Comparison of ENCODE assay signal across 18 cellular contexts in the genomic region with DNA sequence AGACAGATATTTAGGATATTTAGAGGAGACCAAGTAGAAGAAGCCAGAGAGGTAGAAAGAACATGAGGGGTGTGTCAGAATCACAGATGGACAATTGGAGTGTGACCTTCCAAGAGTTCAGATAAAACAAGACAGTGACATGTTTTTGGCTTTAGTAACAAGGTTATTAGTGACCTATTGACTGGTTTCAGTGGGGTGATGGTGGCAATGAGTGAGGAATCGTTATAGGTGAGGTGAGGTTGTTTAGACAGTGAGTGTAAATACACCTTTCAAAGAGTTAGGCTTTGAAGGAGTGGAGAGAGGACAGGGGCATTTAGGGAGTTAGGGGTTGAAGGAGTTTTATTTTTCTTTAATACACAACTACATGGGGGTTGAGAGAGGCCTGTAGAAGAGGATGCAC. TPM values are rescaled to one million over a fixed set of nuclear protein-coding genes. Genes with fewer than 3 reads are reported as not detected.
DNase-seq lines count a peak whose midpoint lies in the region; ATAC-seq, FAIRE-seq and TF ChIP-seq lines count a peak whose summit lies in the region.
"Had no signal": no experiment of that assay in that cellular context is flagged by ENCODE, and none has a peak within 500 bp of the region (broad histone marks: within the 10 kb centered on the region; RNA-seq: fewer than 3 reads in every experiment).

No MANE protein-coding gene starts in this region.

- TF ChIP-seq EP300 in GM12878 (IDR thresholded peaks at IDR 0.05; ENCODE audit: borderline replicate concordance in 1 of 2, control insufficient read depth in 1 of 2, low read depth in 2 of 2, low read length in 2 of 2): no peak

- no peaks in the 10 kb centered on the region for H4K20me1 ChIP-seq in GM12878 (ENCODE audit: control insufficient read depth, insufficient read depth)

- no peak overlapping the region for H3K4me3 Mint-ChIP-seq in CD8-positive, alpha-beta memory T cell
- no peak overlapping the region for H3K4me3 Mint-ChIP-seq in osteocyte (ENCODE audit: unreplicated experiment)

- no peak overlapping the region for H3K9ac ChIP-seq in GM12878 (ENCODE audit: control insufficient read depth, insufficient read depth, low read length)
- H3K9ac ChIP-seq: GM23248 had no signal

- H2AFZ ChIP-seq in GM12878 (ENCODE audit: control insufficient read depth, low read depth, low read length): no peak overlapping the region
- H2AFZ ChIP-seq: GM23248 had no signal

- H3K9me3 Mint-ChIP-seq in CD8-positive, alpha-beta memory T cell: no peaks in the 10 kb centered on the region
- H3K9me3 Mint-ChIP-seq in osteocyte (ENCODE audit: unreplicated experiment): no peaks in the 10 kb centered on the region

- H3K27ac ChIP-seq in heart left ventricle: peak overlapping the region in 7 of 12 donors; percentile 6 to 84 (median 67)
- no peak overlapping the region for H3K27ac ChIP-seq in CD8-positive, alpha-beta memory T cell (ENCODE audit: low read depth, low read length)
- H3K27ac ChIP-seq in GM12878 (ENCODE audit: control insufficient read depth, insufficient read depth): no peak overlapping the region
- H3K27ac ChIP-seq: A549, GM23248 had no signal

- TF ChIP-seq POLR2A in heart left ventricle (IDR thresholded peaks at IDR 0.05): no peak
- TF ChIP-seq POLR2A in GM12878 (IDR thresholded peaks at IDR 0.05; ENCODE audit: low read depth, low read length): no peak

- peaks cover 0 to 44% (median 7%) of the 10 kb centered on the region in 3 donors for H3K36me3 Mint-ChIP-seq in CD8-positive, alpha-beta memory T cell
- H3K36me3 Mint-ChIP-seq in osteocyte (ENCODE audit: unreplicated experiment): peaks cover 14% of the 10 kb centered on the region

- H3K4me2 ChIP-seq in GM12878 (ENCODE audit: control insufficient read depth, insufficient read depth): 0 out of 2 replicates have a peak overlapping the region, but pooled peaks have one; percentile 5
- H3K4me2 ChIP-seq: A549 had no signal

- in situ Hi-C loops in GM12878 (cut with MboI): no loop called here

- H3K27me3 ChIP-seq in heart left ventricle: no peaks in the 10 kb centered on the region
- H3K27me3 ChIP-seq in CD8-positive, alpha-beta memory T cell (ENCODE audit: insufficient read depth, low read length, poor library complexity, severe bottlenecking): no peaks in the 10 kb centered on the region
- no peaks in the 10 kb centered on the region for H3K27me3 ChIP-seq in GM12878 (replicated peaks in 1 of 2; ENCODE audit: control insufficient read depth in 2 of 2, insufficient read depth in 2 of 2, low read length in 1 of 2)

- POLR2A ChIA-PET in CD8-positive, alpha-beta memory T cell (lab: Charles Lee): no interaction called here
- POLR2A ChIA-PET in GM12878 (lab: Charles Lee): no interaction called here

- H3K27ac Mint-ChIP-seq in CD8-positive, alpha-beta memory T cell: peak overlapping the region in 7 of 8 donors; percentile 4 to 95 (median 12)
- peak overlapping the region; percentile 1 for H3K27ac Mint-ChIP-seq in osteocyte (ENCODE audit: unreplicated experiment)

- no peak for TF ChIP-seq CTCF in heart left ventricle (IDR thresholded peaks at IDR 0.05)
- no peak for TF ChIP-seq CTCF in GM12878 (IDR thresholded peaks at IDR 0.05 in 2 of 3, conservative IDR thresholded peaks at IDR 0.05 in 1 of 3; ENCODE audit: control insufficient read depth in 2 of 3, extremely low read depth in 1 of 3, insufficient read depth in 1 of 3, low read depth in 3 of 3, low read length in 3 of 3)
- TF ChIP-seq CTCF in osteocyte (IDR thresholded peaks at IDR 0.05): no peak

- intact Hi-C loops in heart left ventricle (cut with DNase I): loop anchor here in 1 of 10 donors (5.0 kb wide), 1 partner anchor 51 kb away; the partner anchor contains the start of gene DSP
- intact Hi-C loops in left cardiac atrium (cut with DNase I): no loop called here
- intact Hi-C loops in GM12878 (cut with micrococcal nuclease; ENCODE audit: unreplicated experiment): loop anchor here (10.0 kb wide), 1 partner anchor 198 kb away; no protein-coding TSS in a partner anchor

- peaks cover 37 to 49% (median 48%) of the 10 kb centered on the region in 3 donors for H3K4me1 Mint-ChIP-seq in CD8-positive, alpha-beta memory T cell
- H3K4me1 Mint-ChIP-seq in osteocyte (ENCODE audit: unreplicated experiment): peaks cover 41% of the 10 kb centered on the region

- 60 to 94% (median 76%) methylated on average over 1 of the region's 1 CpG for WGBS in heart left ventricle, 4 donors
- whole genome bisulfite sequencing in GM12878 (ENCODE audit: insufficient coverage, insufficient replicate concordance, low lambda C conversion rate, missing lambda C conversion rate): 93% methylated on average over 1 of the region's 1 CpG

- ATAC-seq in heart left ventricle (no peak), left cardiac atrium (no peak), GM12878 (no peak)
- ATAC-seq: A549, PC-3 had no signal

- no peaks in the 10 kb centered on the region for H3K27me3 Mint-ChIP-seq in CD8-positive, alpha-beta memory T cell
- H3K27me3 Mint-ChIP-seq in osteocyte (ENCODE audit: unreplicated experiment): no peaks in the 10 kb centered on the region

- no peak for FAIRE-seq in GM12878 (lab: Jason Lieb, UNC)
- FAIRE-seq: A549 had no signal

- no peak for TF ChIP-seq RAD21 in GM12878 (IDR thresholded peaks at IDR 0.05; ENCODE audit: insufficient read depth, low read depth, low read length)

- peaks cover 0 to 52% (median 42%) of the 10 kb centered on the region in 9 donors for H3K36me3 ChIP-seq in heart left ventricle
- peaks cover 17% of the 10 kb centered on the region for H3K36me3 ChIP-seq in CD8-positive, alpha-beta memory T cell (ENCODE audit: insufficient read depth, low read length)
- peaks cover 0 to 8% of the 10 kb centered on the region in 2 experiments; a peak in 3 of 4 replicates for H3K36me3 ChIP-seq in GM12878 (ENCODE audit: control insufficient read depth in 2 of 2, insufficient read depth in 2 of 2, low read length in 1 of 2)

- CTCF ChIA-PET in CD8-positive, alpha-beta memory T cell (lab: Charles Lee): no interaction called here
- CTCF ChIA-PET in GM12878 (lab: Yijun Ruan, JAX): no interaction called here

- peaks cover 24% of the 10 kb centered on the region for H3K79me2 ChIP-seq in GM12878 (ENCODE audit: control insufficient read depth, insufficient read depth, low read length)

- H3K9me3 ChIP-seq in heart left ventricle (no peaks in the 10 kb centered on the region), GM12878 (replicated peaks; ENCODE audit: control insufficient read depth, insufficient read depth, low read length) (no peaks in the 10 kb centered on the region)
- H3K9me3 ChIP-seq in CD8-positive, alpha-beta memory T cell (ENCODE audit: low read length): no peaks in the 10 kb centered on the region
- H3K9me3 ChIP-seq: A549 had no signal

- DNase-seq in heart left ventricle: no peak
- no peak for DNase-seq in left cardiac atrium
- DNase-seq in CD8-positive, alpha-beta memory T cell: no peak
- DNase-seq in GM12878 (ENCODE audit: low read depth, low spot score): no peak
- DNase-seq in osteocyte (ENCODE audit: extremely low spot score, unreplicated experiment): no peak
- DNase-seq in amniotic stem cell (lab: John Stamatoyannopoulos, UW): no peak
- DNase-seq in NCI-H2227 (lab: John Stamatoyannopoulos, UW; ENCODE audit: unreplicated experiment): no peak
- DNase-seq: C1 segment of cervical spinal cord, DMS79 treated with DMSO at 0.1 percent for 48 hours, GM23248, HCEC 1CT, KBM-7, NCI-H1417 treated with DMSO at 0.1 percent for 48 hours, NCI-H2029, NCI-H2171 treated with DMSO at 0.1 percent for 48 hours, NCI-H774, PC-3 had no signal

- SMC1A ChIA-PET in GM12878 (lab: Charles Lee; ENCODE audit: uncharacterized antibody, unreplicated experiment): interaction anchor here (0.6 kb wide), 1 partner anchor 46 kb away, joined by 3 read pairs; no protein-coding TSS in a partner anchor

- H3K4me3 ChIP-seq in heart left ventricle (no peak overlapping the region), GM12878 (no peak overlapping the region)
- H3K4me3 ChIP-seq in CD8-positive, alpha-beta memory T cell (ENCODE audit: low read length): no peak overlapping the region
- H3K4me3 ChIP-seq: A549, GM23248 had no signal

- H3K4me1 ChIP-seq in heart left ventricle (peaks cover 3 to 55% (median 33%) of the 10 kb centered on the region in 12 donors), GM12878 (ENCODE audit: control insufficient read depth, insufficient read depth, low read length) (peaks cover 3% of the 10 kb centered on the region; the same call in 1 of the 2 replicates)
- H3K4me1 ChIP-seq in CD8-positive, alpha-beta memory T cell (ENCODE audit: insufficient read depth, low read length): peaks cover 26% of the 10 kb centered on the region

- RAD21 ChIA-PET in GM12878 (lab: Charles Lee; ENCODE audit: unreplicated experiment): no interaction called here

- BruUV-seq in GM12878 (replicated peaks; lab: Mats Ljungman, UMichigan): no TSS peak

RNA-seq across cellular contexts. Expression of gene SNRNP48, which starts 3.2 kb away (rescaled TPM):
- total RNA-seq in heart left ventricle (10 to 100 TPM in 7 of 9 donors, 1 to 10 TPM in 2; 8.2 to 25.8 (median 13.3) TPM), left cardiac atrium (10 to 100 TPM; 10.3 to 12.6 TPM), GM12878 (2014; rRNA removed) (8.8 and 11.7 TPM in 2 replicates), GM12878 (2014; rRNA removed; fragmentation: Illumina TruSeq; extraction: Trizol) (12.7 and 12.8 TPM in 2 replicates), GM12878 (2021) (7.6 and 10.5 TPM in 2 replicates), osteocyte (12.1 and 14.3 TPM in 2 replicates)
- polyA plus RNA-seq in heart left ventricle (10 to 100 TPM in 1 of 2 donors, 1 to 10 TPM in 1; 9.0 to 20.4 TPM), GM12878 (2011; rRNA removed) (14.4 and 23.2 TPM in 2 replicates), GM12878 (2014; fragmentation: Illumina TruSeq; extraction: Trizol) (14.1 and 19.4 TPM in 2 replicates), GM12878 (2014; fragmentation: Nextera tagmentation; extraction: Ambion mirVana) (1 to 10 TPM; 3.2 to 5.0 TPM), GM12878 (2014; rRNA removed) (7.1 and 9.1 TPM in 2 replicates), GM12878 (2016; fragmentation: Nextera tagmentation; extraction: Ambion mirVana) (1 to 10 TPM; 5.4 to 6.9 TPM)
- total RNA-seq in CD8-positive, alpha-beta memory T cell: 10 to 100 TPM; 14.6 to 15.0 TPM
- 11.2 TPM for polyA plus RNA-seq in CD8-positive, alpha-beta memory T cell
- total RNA-seq in GM12878 (2013; cell fraction: nucleolus; rRNA removed): 56.4 and 56.6 TPM in 2 replicates
- polyA plus RNA-seq in GM12878 (2011; ENCODE audit: low read depth): 3.3 TPM
- polyA plus RNA-seq in GM12878 (2011; cell fraction: cytosol; rRNA removed): 3.9 and 4.9 TPM in 2 replicates
- 11.5 and 13.9 TPM in 2 replicates for polyA plus RNA-seq in GM12878 (2011; cell fraction: nucleus; rRNA removed)
- polyA plus RNA-seq in GM12878 (2012): 6.1 and 6.9 TPM in 2 replicates
- 5.9 and 6.9 TPM in 2 replicates for polyA minus RNA-seq in GM12878 (2011; rRNA and poly(A)+ RNA removed)
- 1.7 and 2.4 TPM in 2 replicates for polyA minus RNA-seq in GM12878 (2011; cell fraction: cytosol; rRNA and poly(A)+ RNA removed)
- polyA minus RNA-seq in GM12878 (2011; cell fraction: nucleus; rRNA and poly(A)+ RNA removed): 7.6 and 10.7 TPM in 2 replicates

RNA-seq across cellular contexts. Expression of gene DSP, which starts 51.8 kb away (rescaled TPM):
- 100 to 1,000 TPM; 238 to 373 (median 337) TPM for total RNA-seq in heart left ventricle
- 100 to 1,000 TPM in 1 of 2 donors, 10 to 100 TPM in 1; 81.9 to 130 TPM for polyA plus RNA-seq in heart left ventricle
- 100 to 1,000 TPM; 179 to 198 TPM for total RNA-seq in left cardiac atrium
- total RNA-seq in CD8-positive, alpha-beta memory T cell: under 1 TPM in 1 of 2 experiments, not detected in 1; 0.04 TPM
- polyA plus RNA-seq in CD8-positive, alpha-beta memory T cell: 0.08 TPM
- total RNA-seq in GM12878 (2013; cell fraction: nucleolus; rRNA removed): not detected in 2 replicates
- total RNA-seq in GM12878 (2014; rRNA removed): under 0.01 TPM in 1 of 2 replicates, not detected in the other
- not detected in 2 replicates for total RNA-seq in GM12878 (2014; rRNA removed; fragmentation: Illumina TruSeq; extraction: Trizol)
- total RNA-seq in GM12878 (2021): 0.21 and 0.36 TPM in 2 replicates
- not detected for polyA plus RNA-seq in GM12878 (2011; ENCODE audit: low read depth)
- 0.01 TPM in 1 of 2 replicates, not detected in the other for polyA plus RNA-seq in GM12878 (2011; rRNA removed)
- under 0.01 TPM in 1 of 2 replicates, not detected in the other for polyA plus RNA-seq in GM12878 (2011; cell fraction: cytosol; rRNA removed)
- 0.07 TPM in 1 of 2 replicates, not detected in the other for polyA plus RNA-seq in GM12878 (2011; cell fraction: nucleus; rRNA removed)
- not detected in 2 replicates for polyA plus RNA-seq in GM12878 (2012)
- 0.01 TPM in 1 of 2 replicates, not detected in the other for polyA plus RNA-seq in GM12878 (2014; fragmentation: Illumina TruSeq; extraction: Trizol)
- not detected for polyA plus RNA-seq in GM12878 (2014; fragmentation: Nextera tagmentation; extraction: Ambion mirVana)
- not detected in 2 replicates for polyA plus RNA-seq in GM12878 (2014; rRNA removed)
- polyA plus RNA-seq in GM12878 (2016; fragmentation: Nextera tagmentation; extraction: Ambion mirVana): under 1 TPM; 0.07 to 0.23 TPM
- polyA minus RNA-seq in GM12878 (2011; rRNA and poly(A)+ RNA removed): not detected in 2 replicates
- 0.10 TPM in 1 of 2 replicates, not detected in the other for polyA minus RNA-seq in GM12878 (2011; cell fraction: cytosol; rRNA and poly(A)+ RNA removed)
- polyA minus RNA-seq in GM12878 (2011; cell fraction: nucleus; rRNA and poly(A)+ RNA removed): under 0.01 TPM in 2 replicates
- 124 and 135 TPM in 2 replicates for total RNA-seq in osteocyte

Comparison
In these comparisons a context has a peak if more than half of its experiments do, and no peak if none do; other contexts are left out.
1. H3K27ac ChIP-seq: peak in heart left ventricle (7 of 12); none in CD8-positive, alpha-beta memory T cell (single experiment) and GM12878 (single experiment).
2. RNA of gene DSP, which starts 51.8 kb away (total RNA-seq): 238 to 373 TPM in heart left ventricle, 179 to 198 TPM in left cardiac atrium and 124 to 135 TPM in osteocyte; 0.04 TPM in CD8-positive, alpha-beta memory T cell and under 0.01 to 0.36 TPM in GM12878; every median in the first group is over 10 times any median in the second.